1 cellular context compared by ENCODE assay signal in genomic region chr1:234933475-234933874, GRCh38.
TF ChIP-seq lines count a peak whose summit lies in the region.

No MANE protein-coding gene starts in this region.

TF ChIP-seq in GM12878, 131 proteins besides CTCF, POLR2A, EP300 and RAD21 (continued from another document):
- peak; percentile 55 for TF ChIP-seq SKIL (IDR thresholded peaks at IDR 0.05; ENCODE audit: low read depth, poor library complexity, severe bottlenecking)
- TF ChIP-seq E2F8 (IDR thresholded peaks at IDR 0.05; ENCODE audit: low read depth, partially characterized antibody), result no peak
- TF ChIP-seq IRF4 (IDR thresholded peaks at IDR 0.05; ENCODE audit: low read depth, low read length), result peak; percentile 68; the same call in 1 of the 2 replicates
- no peak for TF ChIP-seq CBFB (IDR thresholded peaks at IDR 0.05; ENCODE audit: low read depth)
- peak; percentile 52; the same call in 1 of the 2 replicates for TF ChIP-seq NR2F1 (conservative IDR thresholded peaks at IDR 0.05)
- TF ChIP-seq SRF (IDR thresholded peaks at IDR 0.05; ENCODE audit: low read depth in 2 of 2, low read length in 2 of 2), result no peak
- TF ChIP-seq EZH2 (IDR thresholded peaks at IDR 0.05; ENCODE audit: borderline replicate concordance, control insufficient read depth, low read depth, low read length), result no peak
- peak; percentile 71; the same call in 1 of the 2 replicates for TF ChIP-seq POLR2AphosphoS5 (IDR thresholded peaks at IDR 0.05; ENCODE audit: low read length)
- TF ChIP-seq YBX1 (IDR thresholded peaks at IDR 0.05), result no peak
- peak in 1 of 2 experiments; percentile 63; a peak in 1 of 4 replicates for TF ChIP-seq ETV6 (conservative IDR thresholded peaks at IDR 0.05 in 1 of 2, IDR thresholded peaks at IDR 0.05 in 1 of 2; ENCODE audit: borderline replicate concordance in 1 of 2, low read depth in 1 of 2)
- TF ChIP-seq EGR1 (IDR thresholded peaks at IDR 0.05; ENCODE audit: borderline replicate concordance in 1 of 2, low read depth in 2 of 2, low read length in 2 of 2), result no peak
- TF ChIP-seq WRNIP1 (IDR thresholded peaks at IDR 0.05; ENCODE audit: borderline replicate concordance, low read depth, low read length), result no peak
- no peak for TF ChIP-seq RB1 (IDR thresholded peaks at IDR 0.05; ENCODE audit: borderline replicate concordance)
- no peak; the same call in none of the 2 replicates for TF ChIP-seq DPF2 (IDR thresholded peaks at IDR 0.05)
- no peak for TF ChIP-seq SP1 (IDR thresholded peaks at IDR 0.05; ENCODE audit: low read depth, low read length)
- TF ChIP-seq MTA3 (IDR thresholded peaks at IDR 0.05; ENCODE audit: borderline replicate concordance, low read length), result peak; percentile 89; the same call in 1 of the 2 replicates
TF ChIP-seq in GM12878: peak in this region for 39.
